9 cellular contexts compared by ENCODE assay signal in the genomic region with DNA sequence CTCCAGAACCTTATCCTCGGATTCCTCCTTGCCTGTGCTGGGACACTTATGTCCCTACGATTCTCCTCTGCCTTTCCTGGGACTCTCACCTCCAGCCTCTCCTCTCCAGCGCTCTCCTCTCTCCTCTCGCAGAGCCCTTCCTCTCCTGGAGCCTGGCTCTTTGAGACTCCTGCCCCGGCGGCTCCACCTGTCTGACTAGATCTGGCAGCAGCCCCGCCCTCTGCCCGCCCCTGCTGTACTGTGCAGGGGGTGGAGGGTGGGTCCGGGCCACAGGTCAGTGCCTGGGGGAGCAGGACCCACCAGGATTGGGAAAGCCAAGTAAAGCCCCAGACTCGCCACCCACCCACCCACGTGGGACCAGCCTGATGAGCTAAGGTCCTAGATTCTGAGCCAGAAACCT. TPM values are rescaled to one million over a fixed set of nuclear protein-coding genes. Genes with fewer than 3 reads are reported as not detected.
DNase-seq lines count a peak whose midpoint lies in the region; ATAC-seq, FAIRE-seq and TF ChIP-seq lines count a peak whose summit lies in the region.
"Had no signal": no experiment of that assay in that cellular context is flagged by ENCODE, and none has a peak within 500 bp of the region (broad histone marks: within the 10 kb centered on the region; RNA-seq: fewer than 3 reads in every experiment).

No MANE protein-coding gene starts in this region.

- ATAC-seq in A549 (no peak), lung (ENCODE audit: insufficient read depth, low FRiP score) (no peak), GM21717 (IDR thresholded peaks at IDR 0.05; ENCODE audit: unreplicated experiment) (no peak), GM19328 (IDR thresholded peaks at IDR 0.05; ENCODE audit: unreplicated experiment) (no peak)

- in situ Hi-C loops in ACHN (cut with HindIII; ENCODE audit: low pct_ligation_motif_present, low pct_unique_long_range_greater_than_20kb, low sequenced_read_pairs), result no loop called here

- H3K4me2 ChIP-seq in A549, result peak overlapping the region; percentile 99

- CTCF ChIA-PET in A549 (lab: Yijun Ruan, JAX), result no interaction called here

- POLR2A ChIA-PET in A549 (lab: Yijun Ruan, JAX), result no interaction called here

- peaks cover 43% of the 10 kb centered on the region for H3K36me3 ChIP-seq in HUES48 (ENCODE audit: control insufficient read depth, insufficient read depth, low read length)
- peaks cover 11 to 35% of the 10 kb centered on the region in 2 donors for H3K36me3 ChIP-seq in lung (ENCODE audit: control insufficient read depth in 2 of 2, insufficient read depth in 2 of 2, low read length in 2 of 2)

- no peak for TF ChIP-seq RAD21 in A549 (conservative IDR thresholded peaks at IDR 0.05 in 1 of 2, IDR thresholded peaks at IDR 0.05 in 1 of 2)

- TF ChIP-seq EP300 in A549 (IDR thresholded peaks at IDR 0.05), result no peak

- TF ChIP-seq POLR2A in A549 (IDR thresholded peaks at IDR 0.05; ENCODE audit: low read length), result no peak

- H3K27me3 ChIP-seq in HUES48 (ENCODE audit: control insufficient read depth, insufficient read depth, low read length) (no peaks in the 10 kb centered on the region), lung (ENCODE audit: control insufficient read depth, insufficient read depth) (no peaks in the 10 kb centered on the region)

- peaks cover 47% of the 10 kb centered on the region for H3K36me3 Mint-ChIP-seq in brain

- TF ChIP-seq CTCF in A549 (IDR thresholded peaks at IDR 0.05) (no peak), brain (conservative IDR thresholded peaks at IDR 0.05) (no peak), lung (IDR thresholded peaks at IDR 0.05; ENCODE audit: control extremely low read depth, extremely low read depth) (no peak)

- H3K9me3 ChIP-seq in A549 (no peaks in the 10 kb centered on the region), HUES48 (ENCODE audit: control insufficient read depth, insufficient read depth, low read length) (no peaks in the 10 kb centered on the region), lung (ENCODE audit: control insufficient read depth in 2 of 2, insufficient read depth in 1 of 2, low read length in 1 of 2) (no peaks in the 10 kb centered on the region)

- no peak for FAIRE-seq in A549 (lab: Jason Lieb, UNC)
- FAIRE-seq: colon had no signal

- H3K4me3 ChIP-seq in A549 (peak overlapping the region; percentile 90), HUES48 (ENCODE audit: low read depth, low read length) (peak overlapping the region; percentile 73), lung (peak overlapping the region; percentile 33)

- WGBS in A549 (ENCODE audit: missing lambda C conversion rate), result 63% methylated on average over 6 of the region's 11 CpGs
- 56 to 72% methylated on average over 11 of the region's 11 CpGs for WGBS in lung, 2 donors

- peaks cover 5% of the 10 kb centered on the region for H3K27me3 Mint-ChIP-seq in brain

- H3K9me3 Mint-ChIP-seq in brain, result no peaks in the 10 kb centered on the region

- DNase-seq in A549 (ENCODE audit: low read depth in 1 of 2, low spot score in 1 of 2) (no peak), lung (ENCODE audit: low spot score) (peak; percentile 74), NCI-H2029 (lab: John Stamatoyannopoulos, UW) (no peak), ACHN (no peak)

- H3K4me3 Mint-ChIP-seq in brain, result peak overlapping the region in 1 of 5 experiments; percentile 81

- peak overlapping the region; percentile 94 to 99 for H3K27ac ChIP-seq in A549
- H3K27ac ChIP-seq in HUES48 (ENCODE audit: low read depth, low read length), result no peak overlapping the region
- peak overlapping the region in 1 of 2 donors; percentile 98 for H3K27ac ChIP-seq in lung (ENCODE audit: low read depth in 1 of 2, low read length in 1 of 2)

- no peak overlapping the region for H3K9ac ChIP-seq in HUES48 (ENCODE audit: low read depth, low read length)

- H3K4me1 ChIP-seq in A549 (peaks cover 50% of the 10 kb centered on the region), HUES48 (ENCODE audit: control insufficient read depth, insufficient read depth, low read length) (peaks cover 20% of the 10 kb centered on the region), lung (ENCODE audit: control insufficient read depth in 2 of 2, insufficient read depth in 2 of 2, low read length in 2 of 2) (peaks cover 4 to 10% of the 10 kb centered on the region in 2 donors)

- H3K4me1 Mint-ChIP-seq in brain, result peaks cover 28% of the 10 kb centered on the region

- peak overlapping the region in 3 of 5 experiments; percentile 59 to 61 (median 60) for H3K27ac Mint-ChIP-seq in brain

TF ChIP-seq in A549, 52 proteins besides CTCF, POLR2A, EP300 and RAD21 (continues in another document):
- TF ChIP-seq, protein P1, sequence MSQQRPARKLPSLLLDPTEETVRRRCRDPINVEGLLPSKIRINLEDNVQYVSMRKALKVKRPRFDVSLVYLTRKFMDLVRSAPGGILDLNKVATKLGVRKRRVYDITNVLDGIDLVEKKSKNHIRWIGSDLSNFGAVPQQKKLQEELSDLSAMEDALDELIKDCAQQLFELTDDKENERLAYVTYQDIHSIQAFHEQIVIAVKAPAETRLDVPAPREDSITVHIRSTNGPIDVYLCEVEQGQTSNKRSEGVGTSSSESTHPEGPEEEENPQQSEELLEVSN (IDR thresholded peaks at IDR 0.05; ENCODE audit: borderline replicate concordance, low read depth), result no peak
- no peak for TF ChIP-seq JUN (IDR thresholded peaks at IDR 0.05)
- no peak for TF ChIP-seq CBX8 (IDR thresholded peaks at IDR 0.05)
- TF ChIP-seq EHF (CRISPR knock-in tag; IDR thresholded peaks at IDR 0.05), result no peak
- TF ChIP-seq ZSCAN20 (CRISPR knock-in tag; IDR thresholded peaks at IDR 0.05), result no peak
- TF ChIP-seq, protein P2, sequence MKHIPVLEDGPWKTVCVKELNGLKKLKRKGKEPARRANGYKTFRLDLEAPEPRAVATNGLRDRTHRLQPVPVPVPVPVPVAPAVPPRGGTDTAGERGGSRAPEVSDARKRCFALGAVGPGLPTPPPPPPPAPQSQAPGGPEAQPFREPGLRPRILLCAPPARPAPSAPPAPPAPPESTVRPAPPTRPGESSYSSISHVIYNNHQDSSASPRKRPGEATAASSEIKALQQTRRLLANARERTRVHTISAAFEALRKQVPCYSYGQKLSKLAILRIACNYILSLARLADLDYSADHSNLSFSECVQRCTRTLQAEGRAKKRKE (CRISPR knock-in tag; IDR thresholded peaks at IDR 0.05; ENCODE audit: low read depth), result no peak
- no peak for TF ChIP-seq FOSB (CRISPR knock-in tag; IDR thresholded peaks at IDR 0.05)
- TF ChIP-seq JUNB (IDR thresholded peaks at IDR 0.05), result no peak
- TF ChIP-seq PHF8 (IDR thresholded peaks at IDR 0.05; ENCODE audit: borderline replicate concordance, low read depth), result no peak
- TF ChIP-seq FOXS1 (CRISPR knock-in tag; IDR thresholded peaks at IDR 0.05), result no peak
- no peak for TF ChIP-seq SMC3 (IDR thresholded peaks at IDR 0.05)

RNA-seq across cellular contexts. Expression of gene ELOVL1, which starts 1.6 kb away (rescaled TPM):
- polyA plus RNA-seq in A549 (2011; rRNA removed) (124 and 147 TPM in 2 replicates), A549 (2017; fragmentation: RNase III; extraction: RNeasy Plus Mini Kit Qiagen cat#74134 plus additional on column Dnase treatment) (96.6 to 105 TPM (median 104 TPM) in 3 replicates), brain (ENCODE audit: insufficient read depth, low read depth, low replicate concordance) (158 TPM), lung (100 to 1,000 TPM in 1 of 2 donors, 10 to 100 TPM in 1; 79.1 to 174 TPM)
- polyA plus RNA-seq in A549 (2012; cell fraction: cytosol; rRNA removed), result 138 and 175 TPM in 2 replicates
- polyA plus RNA-seq in A549 (2012; cell fraction: nucleus; rRNA removed), result 148 and 157 TPM in 2 replicates
- 90.1 and 90.3 TPM in 2 replicates for polyA minus RNA-seq in A549 (2011; rRNA and poly(A)+ RNA removed)
- total RNA-seq in lung, result 100 to 1,000 TPM in 1 of 2 donors, 10 to 100 TPM in 1; 41.2 to 126 TPM

RNA-seq across cellular contexts. Expression of gene CDC20, which starts 7.4 kb away (rescaled TPM):
- polyA plus RNA-seq in A549 (2011; rRNA removed) (73.8 and 91.5 TPM in 2 replicates), A549 (2017; fragmentation: RNase III; extraction: RNeasy Plus Mini Kit Qiagen cat#74134 plus additional on column Dnase treatment) (106 to 141 TPM (median 116 TPM) in 3 replicates), brain (ENCODE audit: insufficient read depth, low read depth, low replicate concordance) (134 TPM), lung (1 to 10 TPM; 3.6 to 5.6 TPM)
- polyA plus RNA-seq in A549 (2012; cell fraction: cytosol; rRNA removed), result 287 and 317 TPM in 2 replicates
- 359 and 455 TPM in 2 replicates for polyA plus RNA-seq in A549 (2012; cell fraction: nucleus; rRNA removed)
- polyA minus RNA-seq in A549 (2011; rRNA and poly(A)+ RNA removed), result 147 and 162 TPM in 2 replicates
- total RNA-seq in lung, result 1 to 10 TPM; 4.8 to 6.1 TPM

RNA-seq across cellular contexts. Expression of gene MED8, which starts 23.4 kb away (rescaled TPM):
- 33.9 and 40.4 TPM in 2 replicates for polyA plus RNA-seq in A549 (2011; rRNA removed)
- polyA plus RNA-seq in A549 (2012; cell fraction: cytosol; rRNA removed), result 20.2 TPM in 2 replicates
- polyA plus RNA-seq in A549 (2012; cell fraction: nucleus; rRNA removed), result 11.0 and 15.1 TPM in 2 replicates
- 21.8 to 26.0 TPM (median 23.4 TPM) in 3 replicates for polyA plus RNA-seq in A549 (2017; fragmentation: RNase III; extraction: RNeasy Plus Mini Kit Qiagen cat#74134 plus additional on column Dnase treatment)
- polyA minus RNA-seq in A549 (2011; rRNA and poly(A)+ RNA removed), result 22.2 and 23.1 TPM in 2 replicates
- polyA plus RNA-seq in brain (ENCODE audit: insufficient read depth, low read depth, low replicate concordance), result 41.1 TPM
- total RNA-seq in lung, result 10 to 100 TPM; 35.5 to 44.4 TPM
- polyA plus RNA-seq in lung, result 10 to 100 TPM; 35.9 to 45.1 TPM

RNA-seq across cellular contexts. Expression of gene SZT2, which starts 23.5 kb away (rescaled TPM):
- polyA plus RNA-seq in A549 (2011; rRNA removed) (6.5 and 10.4 TPM in 2 replicates), A549 (2017; fragmentation: RNase III; extraction: RNeasy Plus Mini Kit Qiagen cat#74134 plus additional on column Dnase treatment) (6.1 to 7.4 TPM (median 7.3 TPM) in 3 replicates), brain (ENCODE audit: insufficient read depth, low read depth, low replicate concordance) (10.4 TPM), lung (10 to 100 TPM; 15.2 to 31.8 TPM)
- 5.1 and 6.9 TPM in 2 replicates for polyA plus RNA-seq in A549 (2012; cell fraction: cytosol; rRNA removed)
- 30.4 and 35.8 TPM in 2 replicates for polyA plus RNA-seq in A549 (2012; cell fraction: nucleus; rRNA removed)
- 38.9 and 42.4 TPM in 2 replicates for polyA minus RNA-seq in A549 (2011; rRNA and poly(A)+ RNA removed)
- total RNA-seq in lung, result 10 to 100 TPM; 48.5 to 71.5 TPM

RNA-seq across cellular contexts. Expression of gene MPL, which starts 28.6 kb away (rescaled TPM):
- polyA plus RNA-seq in A549 (2011; rRNA removed), result not detected in 2 replicates
- polyA plus RNA-seq in A549 (2012; cell fraction: cytosol; rRNA removed), result 0.04 TPM in 1 of 2 replicates, not detected in the other
- polyA plus RNA-seq in A549 (2012; cell fraction: nucleus; rRNA removed), result not detected in 2 replicates
- polyA plus RNA-seq in A549 (2017; fragmentation: RNase III; extraction: RNeasy Plus Mini Kit Qiagen cat#74134 plus additional on column Dnase treatment), result not detected in 3 replicates
- not detected in 2 replicates for polyA minus RNA-seq in A549 (2011; rRNA and poly(A)+ RNA removed)
- polyA plus RNA-seq in brain (ENCODE audit: insufficient read depth, low read depth, low replicate concordance), result 0.32 TPM
- total RNA-seq in lung, result under 1 TPM; 0.63 to 0.67 TPM
- under 1 TPM; 0.12 to 0.23 TPM for polyA plus RNA-seq in lung

Comparison
In these comparisons a context has a peak if more than half of its experiments do, and no peak if none do; other contexts are left out.
1. H3K4me3 ChIP-seq: peak in every context shown above with its lines; median percentile 90 in A549; 73 in HUES48; 33 in lung.
2. RNA of gene CDC20, which starts 7.4 kb away (polyA plus RNA-seq): 134 TPM in brain (single experiment) and 73.8 to 455 TPM in A549; 3.6 to 5.6 TPM in lung; every median in the first group is over 10 times any median in the second.